In genomic region chr4:3868146-3868840, GRCh38 we compare ENCODE assay signal across 12 cellular contexts.
DNase-seq lines count a peak whose midpoint lies in the region; ATAC-seq and TF ChIP-seq lines count a peak whose summit lies in the region.
"Had no signal": no experiment of that assay in that cellular context is flagged by ENCODE, and none has a peak within 500 bp of the region (broad histone marks: within the 10 kb centered on the region; RNA-seq: fewer than 3 reads in every experiment).

No MANE protein-coding gene starts in this region.

- H3K36me3 ChIP-seq in fibroblast of lung (ENCODE audit: control insufficient read depth, insufficient read depth, low read length) (no peaks in the 10 kb centered on the region), upper lobe of right lung (no peaks in the 10 kb centered on the region)

- H3K4me2 ChIP-seq in fibroblast of lung (ENCODE audit: extremely low read depth, insufficient read depth, low read length) = no peak overlapping the region

- TF ChIP-seq CTCF in fibroblast of lung (conservative IDR thresholded peaks at IDR 0.05 in 1 of 2, IDR thresholded peaks at IDR 0.05 in 1 of 2; ENCODE audit: low read depth in 1 of 2, low read length in 2 of 2) = no peak
- TF ChIP-seq CTCF in upper lobe of right lung (IDR thresholded peaks at IDR 0.05) = no peak

- H3K4me1 ChIP-seq in fibroblast of lung (ENCODE audit: control insufficient read depth, extremely low read depth, insufficient read depth, low read length) = no peaks in the 10 kb centered on the region
- no peaks in the 10 kb centered on the region for H3K4me1 ChIP-seq in upper lobe of right lung

- H3K4me3 ChIP-seq in fibroblast of lung (replicated peaks in 1 of 4; ENCODE audit: control extremely low read depth in 1 of 4, insufficient read depth in 1 of 4, low read depth in 3 of 4, low read length in 4 of 4) (no peak overlapping the region), upper lobe of right lung (no peak overlapping the region)

- H3K27ac ChIP-seq in fibroblast of lung (ENCODE audit: insufficient read depth, low read length) (no peak overlapping the region), upper lobe of right lung (no peak overlapping the region)
- H3K27ac ChIP-seq: epithelial cell of prostate had no signal

- no peaks in the 10 kb centered on the region for H3K79me2 ChIP-seq in fibroblast of lung (ENCODE audit: control insufficient read depth, insufficient read depth, low read length)

- H3K27me3 ChIP-seq in fibroblast of lung (ENCODE audit: control insufficient read depth, insufficient read depth, low read length) (peaks cover 16% of the 10 kb centered on the region), upper lobe of right lung (peaks cover 57% of the 10 kb centered on the region)

- DNase-seq in Right ventricle myocardium inferior (ENCODE audit: missing footprints) (peak; percentile 21), left cardiac atrium (no peak), fibroblast of lung (ENCODE audit: low read depth in 2 of 2) (peak; percentile 4 to 11), upper lobe of right lung (peak; percentile 43), DMS53 treated with DMSO at 0.1 percent for 48 hours (lab: John Stamatoyannopoulos, UW; ENCODE audit: unreplicated experiment) (no peak), inferior parietal cortex (ENCODE audit: extremely low spot score) (no peak)
- DNase-seq: immature natural killer cell; naive thymus-derived CD4-positive, alpha-beta T cell; NCI-H2171 treated with DMSO at 0.1 percent for 48 hours had no signal

- no peaks in the 10 kb centered on the region for H4K20me1 ChIP-seq in fibroblast of lung (ENCODE audit: control insufficient read depth, extremely low read depth, insufficient read depth, low read length)

- no peak overlapping the region for H2AFZ ChIP-seq in fibroblast of lung (ENCODE audit: low read length)

- ATAC-seq in Right ventricle myocardium inferior (no peak), left cardiac atrium (no peak), upper lobe of right lung (no peak), GM18909 (IDR thresholded peaks at IDR 0.05; ENCODE audit: poor library complexity, unreplicated experiment) (no peak)
- ATAC-seq: naive thymus-derived CD4-positive, alpha-beta T cell had no signal

- no peak overlapping the region for H3K9ac ChIP-seq in fibroblast of lung (ENCODE audit: insufficient read depth, low read length)

- intact Hi-C loops in Right ventricle myocardium inferior (cut with DNase I) = no loop called here
- intact Hi-C loops in left cardiac atrium (cut with DNase I) = no loop called here
- intact Hi-C loops in upper lobe of right lung (cut with DNase I) = no loop called here

- H3K9me3 ChIP-seq in fibroblast of lung (ENCODE audit: control insufficient read depth, insufficient read depth, low read depth, low read length) (no peaks in the 10 kb centered on the region), upper lobe of right lung (no peaks in the 10 kb centered on the region)

TF ChIP-seq in PFSK-1, 5 proteins besides CTCF, POLR2A, EP300 and RAD21:
- no peak for TF ChIP-seq POLR2AphosphoS5 (IDR thresholded peaks at IDR 0.05; ENCODE audit: low read depth, low read length)
- TF ChIP-seq REST (IDR thresholded peaks at IDR 0.05; ENCODE audit: insufficient read depth in 1 of 2, low read depth in 2 of 2, low read length in 2 of 2) = peak; percentile 58 to 90

Comparison
In these comparisons a context has a peak if more than half of its experiments do, and no peak if none do; other contexts are left out.
1. DNase-seq: peak in Right ventricle myocardium inferior (single experiment), fibroblast of lung (2 of 2) and upper lobe of right lung (single experiment); none in left cardiac atrium (single experiment), DMS53 treated with DMSO at 0.1 percent for 48 hours (single experiment) and inferior parietal cortex (single experiment).